Comparison of ENCODE assay signal across 8 cellular contexts in the genomic region with DNA sequence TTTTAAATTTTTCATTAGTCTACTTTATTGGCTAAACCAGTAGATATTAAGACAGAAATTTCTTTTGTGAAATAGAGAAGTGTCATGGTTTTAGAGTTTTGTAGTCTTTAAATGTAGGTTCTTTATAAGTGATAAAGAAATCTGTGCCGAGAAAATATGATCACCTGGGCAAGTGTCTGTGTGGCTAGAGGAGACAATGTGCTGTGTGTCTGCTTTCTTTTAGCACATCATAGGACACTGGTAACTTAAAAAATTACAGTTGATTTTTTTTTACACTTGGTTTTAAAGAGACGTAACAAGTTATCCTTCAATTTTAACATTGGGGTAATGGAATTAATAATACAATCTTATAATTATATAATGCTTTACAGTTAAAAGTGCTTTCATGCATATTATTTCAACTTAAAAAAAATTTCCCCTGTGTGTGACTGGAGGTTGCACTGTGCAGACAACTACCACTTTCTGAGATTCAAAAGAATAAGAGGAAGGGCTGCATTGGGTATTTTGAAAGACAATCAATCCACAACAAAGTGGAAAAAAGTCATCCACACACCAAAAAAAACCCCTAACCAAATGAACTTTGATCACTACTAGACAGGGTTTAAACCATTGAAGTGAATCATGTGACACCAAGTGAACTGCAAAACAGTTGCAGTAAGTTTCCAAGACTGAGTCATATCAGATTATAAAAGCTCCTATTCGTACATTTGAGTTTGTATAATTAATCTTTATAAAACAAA. TPM values are rescaled to one million over a fixed set of nuclear protein-coding genes. Genes with fewer than 3 reads are reported as not detected.
DNase-seq lines count a peak whose midpoint lies in the region; ATAC-seq and TF ChIP-seq lines count a peak whose summit lies in the region.

No MANE protein-coding gene starts in this region.

- no peaks in the 10 kb centered on the region for H3K79me2 ChIP-seq in DND-41 (ENCODE audit: insufficient read depth, low read length)
- no peaks in the 10 kb centered on the region for H3K79me2 ChIP-seq in smooth muscle cell (ENCODE audit: low read depth)

- H3K4me3 ChIP-seq in DND-41 (ENCODE audit: low read depth in 1 of 2, low read length in 2 of 2) (0 out of 4 replicates have a peak overlapping the region, but pooled peaks of 1 of the 2 experiments have one; percentile 20), astrocyte of the spinal cord (ENCODE audit: low read depth, low read length) (no peak overlapping the region), smooth muscle cell (no peak overlapping the region)

- peak overlapping the region; percentile 44 for H3K9ac ChIP-seq in DND-41 (ENCODE audit: low read depth, low read length)
- H3K9ac ChIP-seq in smooth muscle cell (ENCODE audit: low read depth): no peak overlapping the region

- peak overlapping the region; percentile 69 for H3K27ac ChIP-seq in DND-41 (ENCODE audit: low read length)
- peak overlapping the region; percentile 0 for H3K27ac ChIP-seq in smooth muscle cell (ENCODE audit: low read depth)

- no peak for TF ChIP-seq CTCF in DND-41 (IDR thresholded peaks at IDR 0.05; ENCODE audit: borderline replicate concordance, extremely low read depth, low read length, poor library complexity, severe bottlenecking)
- TF ChIP-seq CTCF in astrocyte of the spinal cord (IDR thresholded peaks at IDR 0.05; ENCODE audit: low read depth, low read length): no peak
- no peak for TF ChIP-seq CTCF in smooth muscle cell (IDR thresholded peaks at IDR 0.05; ENCODE audit: borderline replicate concordance, insufficient read depth, poor library complexity, severe bottlenecking)

- H3K27me3 ChIP-seq in DND-41 (ENCODE audit: insufficient read depth, low read length, poor library complexity) (no peaks in the 10 kb centered on the region), smooth muscle cell (ENCODE audit: low read depth) (no peaks in the 10 kb centered on the region)

- H2AFZ ChIP-seq in DND-41 (ENCODE audit: low read depth, low read length) (0 out of 2 replicates have a peak overlapping the region, but pooled peaks have one; percentile 48), smooth muscle cell (ENCODE audit: low read depth) (no peak overlapping the region)

- DNase-seq in DND-41 (peak; percentile 21), astrocyte of the spinal cord (ENCODE audit: low read depth, low spot score) (peak; percentile 45), smooth muscle cell (lab: John Stamatoyannopoulos, UW; ENCODE audit: unreplicated experiment) (no peak), NCI-H2227 treated with DMSO at 0.1 percent for 48 hours (lab: John Stamatoyannopoulos, UW) (no peak), mucosa of gallbladder (ENCODE audit: low spot score) (no peak)

- peak overlapping the region; percentile 55 for H3K4me2 ChIP-seq in DND-41 (ENCODE audit: insufficient read depth, low read length)
- H3K4me2 ChIP-seq in smooth muscle cell: peak overlapping the region; percentile 6

- H3K4me1 ChIP-seq in DND-41 (ENCODE audit: insufficient read depth, low read length) (peaks cover 40% of the 10 kb centered on the region), smooth muscle cell (ENCODE audit: low read depth) (no peaks in the 10 kb centered on the region)

- H4K20me1 ChIP-seq in DND-41 (ENCODE audit: insufficient read depth, low read length): no peaks in the 10 kb centered on the region
- peaks cover 25% of the 10 kb centered on the region for H4K20me1 ChIP-seq in smooth muscle cell (ENCODE audit: low read depth)

- no peaks in the 10 kb centered on the region for H3F3A ChIP-seq in smooth muscle cell (ENCODE audit: low read depth)

- H3K9me3 ChIP-seq in DND-41 (ENCODE audit: insufficient read depth, low read length, severe bottlenecking) (no peaks in the 10 kb centered on the region), smooth muscle cell (replicated peaks; ENCODE audit: low read depth) (peaks cover 4% of the 10 kb centered on the region)

- 79% methylated on average over 3 of the region's 3 CpGs for WGBS in smooth muscle cell (ENCODE audit: low lambda C conversion rate)

- peak; percentile 86 for ATAC-seq in DND-41 (ENCODE audit: insufficient read depth, low read depth)
- peak; percentile 51 for ATAC-seq in GM19452 (IDR thresholded peaks at IDR 0.05; ENCODE audit: unreplicated experiment)
- peak; percentile 50 for ATAC-seq in HG03460 (IDR thresholded peaks at IDR 0.05; ENCODE audit: unreplicated experiment)
- no peak for ATAC-seq in GM19455 (IDR thresholded peaks at IDR 0.05; ENCODE audit: unreplicated experiment)

- in situ Hi-C loops in astrocyte of the spinal cord (cut with HindIII; ENCODE audit: low sequenced_read_pairs): no loop called here

- no peaks in the 10 kb centered on the region for H3K36me3 ChIP-seq in DND-41 (ENCODE audit: insufficient read depth, low read length)
- H3K36me3 ChIP-seq in smooth muscle cell (ENCODE audit: low read depth): no peaks in the 10 kb centered on the region

RNA-seq across cellular contexts. Expression of a gene that starts 50.0 kb away (rescaled TPM):
- total RNA-seq in smooth muscle cell: 0.13 and 0.40 TPM in 2 replicates
- polyA plus RNA-seq in smooth muscle cell: not detected in 2 replicates
- 3.0 TPM for total RNA-seq in mucosa of gallbladder

Comparison
In these comparisons a context has a peak if more than half of its experiments do, and no peak if none do; other contexts are left out.
1. DNase-seq: peak in DND-41 (single experiment) and astrocyte of the spinal cord (single experiment); none in smooth muscle cell (single experiment), NCI-H2227 treated with DMSO at 0.1 percent for 48 hours (single experiment) and mucosa of gallbladder (single experiment).